1 cellular context compared by ENCODE assay signal in the genomic region with DNA sequence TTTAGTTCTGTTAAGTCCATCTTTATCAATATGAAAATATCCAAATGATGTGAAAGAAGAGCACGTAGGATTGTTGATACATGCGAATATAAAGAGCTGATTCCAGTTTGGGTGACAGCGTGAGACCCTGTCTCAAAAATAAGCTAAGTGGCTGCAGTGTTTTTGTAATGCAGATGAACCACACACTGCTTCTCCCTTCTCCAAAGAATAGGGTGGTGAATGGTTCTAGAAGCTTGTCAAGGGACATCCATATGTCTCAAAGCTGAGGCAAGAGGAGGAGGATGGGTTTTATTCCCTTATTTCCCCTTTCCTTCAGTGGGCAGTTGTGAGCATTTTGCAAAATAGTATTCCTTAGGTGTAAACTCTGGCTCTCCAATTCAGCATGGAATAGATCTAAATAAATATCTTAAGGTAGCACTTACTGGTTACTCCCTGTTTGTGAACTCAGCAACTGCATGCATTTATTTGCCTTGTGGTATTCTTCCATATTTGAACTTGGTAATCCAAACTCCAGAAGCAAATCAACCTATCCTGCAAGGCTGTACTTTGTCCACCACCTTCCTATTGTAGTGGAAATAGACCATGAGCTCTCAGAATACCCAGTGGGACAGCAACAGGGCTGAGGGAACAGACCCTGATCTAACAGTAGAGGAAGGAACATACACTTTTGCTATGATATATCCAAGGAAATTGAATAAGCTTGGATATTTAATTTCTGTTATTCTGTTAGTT.
TF ChIP-seq lines count a peak whose summit lies in the region.

No MANE protein-coding gene starts in this region.

TF ChIP-seq in H1, 55 proteins besides CTCF, POLR2A, EP300 and RAD21 (continued from another document):
- TF ChIP-seq E2F6 (IDR thresholded peaks at IDR 0.05): no peak
- no peak for TF ChIP-seq GTF2F1 (IDR thresholded peaks at IDR 0.05; ENCODE audit: borderline replicate concordance, low read depth, low read length)
- no peak for TF ChIP-seq BCL11A (IDR thresholded peaks at IDR 0.05; ENCODE audit: low read depth in 2 of 2, low read length in 2 of 2)
- TF ChIP-seq FOSL1 (IDR thresholded peaks at IDR 0.05; ENCODE audit: insufficient read depth, low read depth, low read length): no peak
- TF ChIP-seq, protein P1, sequence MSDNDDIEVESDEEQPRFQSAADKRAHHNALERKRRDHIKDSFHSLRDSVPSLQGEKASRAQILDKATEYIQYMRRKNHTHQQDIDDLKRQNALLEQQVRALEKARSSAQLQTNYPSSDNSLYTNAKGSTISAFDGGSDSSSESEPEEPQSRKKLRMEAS (IDR thresholded peaks at IDR 0.05): no peak
- no peak for TF ChIP-seq CTBP2 (IDR thresholded peaks at IDR 0.05; ENCODE audit: borderline replicate concordance, insufficient read depth, insufficient read length, low read length)
- TF ChIP-seq TAF1 (IDR thresholded peaks at IDR 0.05; ENCODE audit: low read depth, low read length): no peak
- TF ChIP-seq SP2 (IDR thresholded peaks at IDR 0.05; ENCODE audit: low read length): no peak
- TF ChIP-seq RXRA (IDR thresholded peaks at IDR 0.05; ENCODE audit: insufficient read depth, low read depth, low read length): no peak
- no peak for TF ChIP-seq CBX5 (IDR thresholded peaks at IDR 0.05; ENCODE audit: low read depth, low read length)
- TF ChIP-seq CEBPB (IDR thresholded peaks at IDR 0.05; ENCODE audit: low read depth, low read length): no peak
